In the genomic region with DNA sequence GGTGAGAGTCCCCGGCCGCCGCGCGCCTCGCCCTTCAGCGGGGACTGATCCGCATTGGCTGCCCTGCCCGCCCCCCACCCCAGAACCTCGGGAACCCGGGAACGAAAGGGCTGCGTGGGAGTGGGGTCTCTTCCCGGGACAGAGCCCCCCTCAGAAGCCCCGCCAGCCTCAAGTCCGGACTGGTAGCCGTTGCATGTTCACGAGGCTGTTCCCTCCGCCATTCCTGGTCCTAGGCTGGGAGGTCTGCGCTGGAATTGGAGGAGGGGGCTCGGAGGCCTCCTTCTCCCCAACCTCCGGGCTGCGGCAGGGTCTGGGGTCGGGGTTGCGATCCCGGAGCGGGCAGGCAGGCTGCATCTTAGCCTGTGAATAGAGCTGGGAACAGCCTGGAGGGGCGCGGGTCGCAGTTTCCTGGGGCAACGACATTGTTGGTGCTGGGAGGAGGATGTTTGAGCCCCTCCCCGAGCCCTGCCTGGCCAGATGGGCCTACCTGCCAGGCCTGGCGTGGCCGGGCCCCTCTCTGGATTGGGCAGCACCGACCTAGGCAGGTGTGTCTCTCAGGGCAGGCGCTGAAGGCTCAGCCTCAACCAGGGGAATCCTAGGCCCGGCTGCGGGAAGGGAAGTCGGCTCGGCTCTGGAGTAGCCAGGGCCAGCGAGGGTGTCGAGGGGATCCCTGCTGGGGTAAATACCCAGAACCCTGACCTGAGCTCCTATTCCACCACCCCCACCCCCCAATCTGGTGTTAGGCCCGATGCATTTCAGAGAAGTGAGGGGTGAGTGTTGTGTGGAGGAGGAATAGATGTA, we compare ENCODE assay signal across 9 cellular contexts. TPM values are rescaled to one million over a fixed set of nuclear protein-coding genes. Genes with fewer than 3 reads are reported as not detected.
DNase-seq lines count a peak whose midpoint lies in the region; ATAC-seq and TF ChIP-seq lines count a peak whose summit lies in the region.
"Had no signal": no experiment of that assay in that cellular context is flagged by ENCODE, and none has a peak within 500 bp of the region (broad histone marks: within the 10 kb centered on the region; RNA-seq: fewer than 3 reads in every experiment).

No MANE protein-coding gene starts in this region.

- H3K9me3 Mint-ChIP-seq in chondrocyte (ENCODE audit: low read depth) (no peaks in the 10 kb centered on the region), HFFc6 (no peaks in the 10 kb centered on the region)

- ATAC-seq in HG02870 (IDR thresholded peaks at IDR 0.05; ENCODE audit: unreplicated experiment) = no peak

- TF ChIP-seq CTCF in BE2C (IDR thresholded peaks at IDR 0.05; ENCODE audit: low read depth, low read length) (no peak), chondrocyte (IDR thresholded peaks at IDR 0.05) (no peak), HFFc6 (IDR thresholded peaks at IDR 0.05) (no peak)

- peaks cover 15% of the 10 kb centered on the region for H3K4me1 ChIP-seq in BE2C
- peaks cover 4% of the 10 kb centered on the region for H3K4me1 ChIP-seq in mucosa of stomach (ENCODE audit: control insufficient read depth, insufficient read depth, low read length)

- DNase-seq in BE2C (no peak), chondrocyte (ENCODE audit: low spot score) (peak; percentile 89), HPDE6-E6E7 (ENCODE audit: extremely low spot score) (no peak), HFFc6 (no peak), superior temporal gyrus (ENCODE audit: extremely low spot score) (no peak)
- no peak for DNase-seq in Jurkat, Clone E6-1 (ENCODE audit: low read depth, low spot score)

- H3K4me3 Mint-ChIP-seq in chondrocyte (ENCODE audit: unreplicated experiment) (peak overlapping the region; percentile 6), HFFc6 (no peak overlapping the region)

- H3K27ac Mint-ChIP-seq in chondrocyte (ENCODE audit: unreplicated experiment) (no peak overlapping the region), HFFc6 (no peak overlapping the region)
- H3K27ac Mint-ChIP-seq: activated CD8-positive, alpha-beta memory T cell treated with anti-CD3 and anti-CD28 coated beads, Interleukin-2, amount 10 ng/mL, durations not matched to agents 7 days and 5 days had no signal

- H3K36me3 Mint-ChIP-seq in chondrocyte (ENCODE audit: low read depth) (peaks cover 5% of the 10 kb centered on the region), HFFc6 (ENCODE audit: low read depth) (peaks cover 5% of the 10 kb centered on the region)
- H3K36me3 Mint-ChIP-seq: activated CD8-positive, alpha-beta memory T cell treated with anti-CD3 and anti-CD28 coated beads, Interleukin-2, amount 10 ng/mL, durations not matched to agents 7 days and 5 days had no signal

- no peaks in the 10 kb centered on the region for H3K27me3 ChIP-seq in BE2C
- no peaks in the 10 kb centered on the region for H3K27me3 ChIP-seq in mucosa of stomach (ENCODE audit: control insufficient read depth, insufficient read depth, low read length)

- H3K9ac ChIP-seq in mucosa of stomach (ENCODE audit: low read length) = peak overlapping the region; percentile 43

- H3K36me3 ChIP-seq in BE2C (peaks cover 3% of the 10 kb centered on the region; the same call in 1 of the 2 replicates), mucosa of stomach (ENCODE audit: control insufficient read depth, insufficient read depth, low read length) (peaks cover 2% of the 10 kb centered on the region)

- H3K9me3 ChIP-seq in BE2C (no peaks in the 10 kb centered on the region), mucosa of stomach (ENCODE audit: control insufficient read depth, low read length) (no peaks in the 10 kb centered on the region)

- H3K4me3 ChIP-seq in BE2C (ENCODE audit: low read depth, low read length) = peak overlapping the region; percentile 74
- peak overlapping the region; percentile 30 for H3K4me3 ChIP-seq in Jurkat, Clone E6-1 (ENCODE audit: low read length)
- no peak overlapping the region for H3K4me3 ChIP-seq in mucosa of stomach (ENCODE audit: low read length)

- H3K27me3 Mint-ChIP-seq in chondrocyte (ENCODE audit: low read depth) (peaks cover 7% of the 10 kb centered on the region), HFFc6 (ENCODE audit: insufficient read depth) (peaks cover 14% of the 10 kb centered on the region)
- H3K27me3 Mint-ChIP-seq: activated CD8-positive, alpha-beta memory T cell treated with anti-CD3 and anti-CD28 coated beads, Interleukin-2, amount 10 ng/mL, durations not matched to agents 7 days and 5 days had no signal

- H3K4me1 Mint-ChIP-seq in chondrocyte (ENCODE audit: low read depth) (peaks cover 6% of the 10 kb centered on the region), HFFc6 (ENCODE audit: low read depth) (no peaks in the 10 kb centered on the region)

RNA-seq across cellular contexts. Expression of a gene that starts 0.7 kb away (rescaled TPM):
- 165 TPM for polyA plus RNA-seq in BE2C (2012; ENCODE audit: insufficient read depth, insufficient read length, low read depth)
- polyA plus RNA-seq in Jurkat, Clone E6-1 (2012; ENCODE audit: insufficient read depth, insufficient read length) = not detected
- total RNA-seq in chondrocyte = 6.7 to 10.8 TPM (median 9.6 TPM) in 3 replicates
- 10 to 100 TPM in 1 of 6 experiments, 1 to 10 TPM in 5; 7.4 to 10.0 (median 8.7) TPM for total RNA-seq in HFFc6 (2021; fragmentation: NEBNext Ultra II Directional; extraction: Animal tissue kit (Norgen Biotek cat#: 25700))

RNA-seq across cellular contexts. Expression of a gene that starts 20.9 kb away (rescaled TPM):
- not detected for polyA plus RNA-seq in BE2C (2012; ENCODE audit: insufficient read depth, insufficient read length, low read depth)
- polyA plus RNA-seq in Jurkat, Clone E6-1 (2012; ENCODE audit: insufficient read depth, insufficient read length) = not detected
- total RNA-seq in chondrocyte = 0.49 to 1.4 TPM (median 0.80 TPM) in 3 replicates
- under 1 TPM; 0.38 to 0.74 (median 0.68) TPM for total RNA-seq in HFFc6 (2021; fragmentation: NEBNext Ultra II Directional; extraction: Animal tissue kit (Norgen Biotek cat#: 25700))

RNA-seq across cellular contexts. Expression of a gene that starts 31.6 kb away (rescaled TPM):
- polyA plus RNA-seq in BE2C (2012; ENCODE audit: insufficient read depth, insufficient read length, low read depth) = 66.1 TPM
- polyA plus RNA-seq in Jurkat, Clone E6-1 (2012; ENCODE audit: insufficient read depth, insufficient read length) = 54.9 TPM
- 17.5 to 22.8 TPM (median 20.4 TPM) in 3 replicates for total RNA-seq in chondrocyte
- 10 to 100 TPM; 23.4 to 27.2 (median 25.9) TPM for total RNA-seq in HFFc6 (2021; fragmentation: NEBNext Ultra II Directional; extraction: Animal tissue kit (Norgen Biotek cat#: 25700))

RNA-seq across cellular contexts. Expression of a gene that starts 36.3 kb away (rescaled TPM):
- not detected for polyA plus RNA-seq in BE2C (2012; ENCODE audit: insufficient read depth, insufficient read length, low read depth)
- 5.8 TPM for polyA plus RNA-seq in Jurkat, Clone E6-1 (2012; ENCODE audit: insufficient read depth, insufficient read length)
- total RNA-seq in chondrocyte = not detected in 3 replicates
- not detected for total RNA-seq in HFFc6 (2021; fragmentation: NEBNext Ultra II Directional; extraction: Animal tissue kit (Norgen Biotek cat#: 25700))

RNA-seq across cellular contexts. Expression of a gene that starts 38.8 kb away (rescaled TPM):
- 12.8 TPM for polyA plus RNA-seq in BE2C (2012; ENCODE audit: insufficient read depth, insufficient read length, low read depth)
- polyA plus RNA-seq in Jurkat, Clone E6-1 (2012; ENCODE audit: insufficient read depth, insufficient read length) = 8.6 TPM
- total RNA-seq in chondrocyte = 12.2 to 16.8 TPM (median 13.8 TPM) in 3 replicates
- total RNA-seq in HFFc6 (2021; fragmentation: NEBNext Ultra II Directional; extraction: Animal tissue kit (Norgen Biotek cat#: 25700)) = 10 to 100 TPM; 12.5 to 16.4 (median 14.1) TPM
